In the genomic region with DNA sequence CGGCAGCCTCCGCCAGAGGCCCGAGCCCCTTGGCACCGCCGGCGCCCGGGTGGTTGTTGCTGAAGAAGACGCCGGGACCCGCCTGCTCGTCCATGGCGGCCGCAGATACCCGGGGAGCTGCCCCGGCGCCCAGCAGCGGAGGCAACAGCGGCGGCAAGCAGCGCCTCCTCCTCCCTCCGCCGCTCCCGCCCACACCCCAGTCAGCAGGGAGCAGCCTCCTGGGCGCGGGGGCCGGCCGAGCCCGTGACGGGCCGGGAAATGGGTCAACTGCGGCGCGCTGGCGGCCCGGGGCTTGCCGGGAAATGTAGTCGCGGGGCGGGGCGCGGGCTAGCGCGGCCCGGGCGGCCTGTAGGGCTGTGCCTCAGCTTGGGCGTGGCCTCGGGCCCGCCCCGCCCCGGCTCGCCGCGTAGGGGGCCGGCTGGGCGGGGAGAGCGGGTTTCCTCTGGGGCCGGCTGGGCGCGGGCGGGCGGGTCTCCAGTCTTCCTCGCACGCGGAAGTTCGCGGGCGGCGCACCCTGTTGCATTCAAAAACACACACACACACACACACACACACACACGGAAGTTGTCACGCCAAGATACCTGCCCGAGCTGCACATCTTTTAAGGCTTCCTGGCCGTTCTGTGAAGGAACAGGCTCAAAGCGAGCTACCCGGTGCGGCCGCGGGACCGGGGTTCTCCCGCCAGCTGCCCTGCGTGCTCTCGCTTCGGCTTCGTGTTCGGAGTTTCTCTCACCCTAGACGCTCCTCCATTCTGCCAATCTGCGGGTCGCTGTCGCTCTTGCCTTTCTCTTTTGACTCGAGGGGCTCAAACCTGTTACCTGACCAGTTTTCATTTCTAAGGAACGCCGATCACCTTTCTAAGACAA, we compare ENCODE assay signal across 1 cellular context.
A peak's percentile ranks its signal among the peaks of the same experiment; 100 is the strongest.
TF ChIP-seq lines count a peak whose summit lies in the region.

A gene with protein sequence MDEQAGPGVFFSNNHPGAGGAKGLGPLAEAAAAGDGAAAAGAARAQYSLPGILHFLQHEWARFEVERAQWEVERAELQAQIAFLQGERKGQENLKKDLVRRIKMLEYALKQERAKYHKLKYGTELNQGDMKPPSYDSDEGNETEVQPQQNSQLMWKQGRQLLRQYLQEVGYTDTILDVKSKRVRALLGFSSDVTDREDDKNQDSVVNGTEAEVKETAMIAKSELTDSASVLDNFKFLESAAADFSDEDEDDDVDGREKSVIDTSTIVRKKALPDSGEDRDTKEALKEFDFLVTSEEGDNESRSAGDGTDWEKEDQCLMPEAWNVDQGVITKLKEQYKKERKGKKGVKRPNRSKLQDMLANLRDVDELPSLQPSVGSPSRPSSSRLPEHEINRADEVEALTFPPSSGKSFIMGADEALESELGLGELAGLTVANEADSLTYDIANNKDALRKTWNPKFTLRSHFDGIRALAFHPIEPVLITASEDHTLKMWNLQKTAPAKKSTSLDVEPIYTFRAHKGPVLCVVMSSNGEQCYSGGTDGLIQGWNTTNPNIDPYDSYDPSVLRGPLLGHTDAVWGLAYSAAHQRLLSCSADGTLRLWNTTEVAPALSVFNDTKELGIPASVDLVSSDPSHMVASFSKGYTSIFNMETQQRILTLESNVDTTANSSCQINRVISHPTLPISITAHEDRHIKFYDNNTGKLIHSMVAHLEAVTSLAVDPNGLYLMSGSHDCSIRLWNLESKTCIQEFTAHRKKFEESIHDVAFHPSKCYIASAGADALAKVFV (minus strand): TSS at position 167 of the 866 bp plus-strand sequence. CDS start 73 bp downstream, at position 94.

TF ChIP-seq in K562, 482 proteins besides CTCF, POLR2A, EP300 and RAD21 (continued from another document and continues in another):
- TF ChIP-seq, protein P1, sequence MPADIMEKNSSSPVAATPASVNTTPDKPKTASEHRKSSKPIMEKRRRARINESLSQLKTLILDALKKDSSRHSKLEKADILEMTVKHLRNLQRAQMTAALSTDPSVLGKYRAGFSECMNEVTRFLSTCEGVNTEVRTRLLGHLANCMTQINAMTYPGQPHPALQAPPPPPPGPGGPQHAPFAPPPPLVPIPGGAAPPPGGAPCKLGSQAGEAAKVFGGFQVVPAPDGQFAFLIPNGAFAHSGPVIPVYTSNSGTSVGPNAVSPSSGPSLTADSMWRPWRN (IDR thresholded peaks at IDR 0.05; ENCODE audit: low read depth) = no peak
- TF ChIP-seq KDM5B (IDR thresholded peaks at IDR 0.05; ENCODE audit: insufficient replicate concordance, low read depth, low read length) = peak; percentile 83
- TF ChIP-seq MEF2D (tag; conservative IDR thresholded peaks at IDR 0.05; ENCODE audit: low read depth) = no peak
- no peak for TF ChIP-seq PHF21A (IDR thresholded peaks at IDR 0.05; ENCODE audit: borderline replicate concordance, low read depth)
- TF ChIP-seq, protein P2, sequence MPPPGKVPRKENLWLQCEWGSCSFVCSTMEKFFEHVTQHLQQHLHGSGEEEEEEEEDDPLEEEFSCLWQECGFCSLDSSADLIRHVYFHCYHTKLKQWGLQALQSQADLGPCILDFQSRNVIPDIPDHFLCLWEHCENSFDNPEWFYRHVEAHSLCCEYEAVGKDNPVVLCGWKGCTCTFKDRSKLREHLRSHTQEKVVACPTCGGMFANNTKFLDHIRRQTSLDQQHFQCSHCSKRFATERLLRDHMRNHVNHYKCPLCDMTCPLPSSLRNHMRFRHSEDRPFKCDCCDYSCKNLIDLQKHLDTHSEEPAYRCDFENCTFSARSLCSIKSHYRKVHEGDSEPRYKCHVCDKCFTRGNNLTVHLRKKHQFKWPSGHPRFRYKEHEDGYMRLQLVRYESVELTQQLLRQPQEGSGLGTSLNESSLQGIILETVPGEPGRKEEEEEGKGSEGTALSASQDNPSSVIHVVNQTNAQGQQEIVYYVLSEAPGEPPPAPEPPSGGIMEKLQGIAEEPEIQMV (tag; conservative IDR thresholded peaks at IDR 0.05; ENCODE audit: low read depth) = no peak
- TF ChIP-seq MCM2 (IDR thresholded peaks at IDR 0.05; ENCODE audit: low read depth) = no peak
- TF ChIP-seq, protein P3, sequence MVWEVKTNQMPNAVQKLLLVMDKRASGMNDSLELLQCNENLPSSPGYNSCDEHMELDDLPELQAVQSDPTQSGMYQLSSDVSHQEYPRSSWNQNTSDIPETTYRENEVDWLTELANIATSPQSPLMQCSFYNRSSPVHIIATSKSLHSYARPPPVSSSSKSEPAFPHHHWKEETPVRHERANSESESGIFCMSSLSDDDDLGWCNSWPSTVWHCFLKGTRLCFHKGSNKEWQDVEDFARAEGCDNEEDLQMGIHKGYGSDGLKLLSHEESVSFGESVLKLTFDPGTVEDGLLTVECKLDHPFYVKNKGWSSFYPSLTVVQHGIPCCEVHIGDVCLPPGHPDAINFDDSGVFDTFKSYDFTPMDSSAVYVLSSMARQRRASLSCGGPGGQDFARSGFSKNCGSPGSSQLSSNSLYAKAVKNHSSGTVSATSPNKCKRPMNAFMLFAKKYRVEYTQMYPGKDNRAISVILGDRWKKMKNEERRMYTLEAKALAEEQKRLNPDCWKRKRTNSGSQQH (CRISPR knock-in tag; IDR thresholded peaks at IDR 0.05) = peak; percentile 81; the same call in 1 of the 2 replicates
- 0 out of 2 replicates have a peak, but pooled peaks have one; percentile 31 for TF ChIP-seq NR2F6 (CRISPR knock-in tag; IDR thresholded peaks at IDR 0.05)
- no peak for TF ChIP-seq FOXA1 (IDR thresholded peaks at IDR 0.05; ENCODE audit: borderline replicate concordance)
- TF ChIP-seq ZNF212 (CRISPR knock-in tag; IDR thresholded peaks at IDR 0.05) = no peak
- no peak for TF ChIP-seq NELFE (IDR thresholded peaks at IDR 0.05; ENCODE audit: insufficient read depth, insufficient read length)
- no peak for TF ChIP-seq EZH2 (IDR thresholded peaks at IDR 0.05; ENCODE audit: borderline replicate concordance, low read depth, low read length)
- TF ChIP-seq MCM5 (IDR thresholded peaks at IDR 0.05; ENCODE audit: low read depth) = no peak
- no peak for TF ChIP-seq DDX20 (tag; IDR thresholded peaks at IDR 0.05; ENCODE audit: low read depth)
- TF ChIP-seq GATAD2B (IDR thresholded peaks at IDR 0.05; ENCODE audit: borderline replicate concordance) = peak; percentile 49; the same call in 1 of the 2 replicates
- TF ChIP-seq NBN (IDR thresholded peaks at IDR 0.05; ENCODE audit: low read depth) = peak; percentile 91
- 0 out of 2 replicates have a peak, but pooled peaks have one; percentile 64 for TF ChIP-seq ZSCAN29 (IDR thresholded peaks at IDR 0.05)
- TF ChIP-seq, protein P4, sequence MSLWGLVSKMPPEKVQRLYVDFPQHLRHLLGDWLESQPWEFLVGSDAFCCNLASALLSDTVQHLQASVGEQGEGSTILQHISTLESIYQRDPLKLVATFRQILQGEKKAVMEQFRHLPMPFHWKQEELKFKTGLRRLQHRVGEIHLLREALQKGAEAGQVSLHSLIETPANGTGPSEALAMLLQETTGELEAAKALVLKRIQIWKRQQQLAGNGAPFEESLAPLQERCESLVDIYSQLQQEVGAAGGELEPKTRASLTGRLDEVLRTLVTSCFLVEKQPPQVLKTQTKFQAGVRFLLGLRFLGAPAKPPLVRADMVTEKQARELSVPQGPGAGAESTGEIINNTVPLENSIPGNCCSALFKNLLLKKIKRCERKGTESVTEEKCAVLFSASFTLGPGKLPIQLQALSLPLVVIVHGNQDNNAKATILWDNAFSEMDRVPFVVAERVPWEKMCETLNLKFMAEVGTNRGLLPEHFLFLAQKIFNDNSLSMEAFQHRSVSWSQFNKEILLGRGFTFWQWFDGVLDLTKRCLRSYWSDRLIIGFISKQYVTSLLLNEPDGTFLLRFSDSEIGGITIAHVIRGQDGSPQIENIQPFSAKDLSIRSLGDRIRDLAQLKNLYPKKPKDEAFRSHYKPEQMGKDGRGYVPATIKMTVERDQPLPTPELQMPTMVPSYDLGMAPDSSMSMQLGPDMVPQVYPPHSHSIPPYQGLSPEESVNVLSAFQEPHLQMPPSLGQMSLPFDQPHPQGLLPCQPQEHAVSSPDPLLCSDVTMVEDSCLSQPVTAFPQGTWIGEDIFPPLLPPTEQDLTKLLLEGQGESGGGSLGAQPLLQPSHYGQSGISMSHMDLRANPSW (CRISPR knock-in tag; IDR thresholded peaks at IDR 0.05) = no peak
- TF ChIP-seq ZNF583 (CRISPR knock-in tag; IDR thresholded peaks at IDR 0.05) = no peak
- TF ChIP-seq SMC3 (conservative IDR thresholded peaks at IDR 0.05; ENCODE audit: insufficient read depth, low read depth, low read length) = no peak
- TF ChIP-seq, protein P5, sequence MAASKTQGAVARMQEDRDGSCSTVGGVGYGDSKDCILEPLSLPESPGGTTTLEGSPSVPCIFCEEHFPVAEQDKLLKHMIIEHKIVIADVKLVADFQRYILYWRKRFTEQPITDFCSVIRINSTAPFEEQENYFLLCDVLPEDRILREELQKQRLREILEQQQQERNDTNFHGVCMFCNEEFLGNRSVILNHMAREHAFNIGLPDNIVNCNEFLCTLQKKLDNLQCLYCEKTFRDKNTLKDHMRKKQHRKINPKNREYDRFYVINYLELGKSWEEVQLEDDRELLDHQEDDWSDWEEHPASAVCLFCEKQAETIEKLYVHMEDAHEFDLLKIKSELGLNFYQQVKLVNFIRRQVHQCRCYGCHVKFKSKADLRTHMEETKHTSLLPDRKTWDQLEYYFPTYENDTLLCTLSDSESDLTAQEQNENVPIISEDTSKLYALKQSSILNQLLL (CRISPR knock-in tag; IDR thresholded peaks at IDR 0.05; ENCODE audit: borderline replicate concordance) = no peak
- peak; percentile 65 for TF ChIP-seq RBM25 (IDR thresholded peaks at IDR 0.05; ENCODE audit: low read depth, low read length, severe bottlenecking)
- TF ChIP-seq CHCHD3 (CRISPR knock-in tag; IDR thresholded peaks at IDR 0.05) = no peak
- TF ChIP-seq, protein P6, sequence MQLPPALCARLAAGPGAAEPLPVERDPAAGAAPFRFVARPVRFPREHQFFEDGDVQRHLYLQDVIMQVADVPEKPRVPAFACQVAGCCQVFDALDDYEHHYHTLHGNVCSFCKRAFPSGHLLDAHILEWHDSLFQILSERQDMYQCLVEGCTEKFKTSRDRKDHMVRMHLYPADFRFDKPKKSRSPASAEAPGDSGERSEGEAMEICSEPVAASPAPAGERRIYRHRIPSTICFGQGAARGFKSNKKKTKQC (CRISPR knock-in tag; IDR thresholded peaks at IDR 0.05) = peak; percentile 78; the same call in 1 of the 2 replicates
- peak; percentile 78; the same call in 1 of the 2 replicates for TF ChIP-seq OTX1 (CRISPR knock-in tag; IDR thresholded peaks at IDR 0.05)
- no peak for TF ChIP-seq ZNF76 (CRISPR knock-in tag; IDR thresholded peaks at IDR 0.05; ENCODE audit: borderline replicate concordance)
- TF ChIP-seq, protein P7, sequence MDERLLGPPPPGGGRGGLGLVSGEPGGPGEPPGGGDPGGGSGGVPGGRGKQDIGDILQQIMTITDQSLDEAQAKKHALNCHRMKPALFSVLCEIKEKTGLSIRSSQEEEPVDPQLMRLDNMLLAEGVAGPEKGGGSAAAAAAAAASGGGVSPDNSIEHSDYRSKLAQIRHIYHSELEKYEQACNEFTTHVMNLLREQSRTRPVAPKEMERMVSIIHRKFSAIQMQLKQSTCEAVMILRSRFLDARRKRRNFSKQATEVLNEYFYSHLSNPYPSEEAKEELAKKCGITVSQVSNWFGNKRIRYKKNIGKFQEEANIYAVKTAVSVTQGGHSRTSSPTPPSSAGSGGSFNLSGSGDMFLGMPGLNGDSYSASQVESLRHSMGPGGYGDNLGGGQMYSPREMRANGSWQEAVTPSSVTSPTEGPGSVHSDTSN (CRISPR knock-in tag; IDR thresholded peaks at IDR 0.05; ENCODE audit: low read depth) = no peak
- TF ChIP-seq, protein P7 (tag; conservative IDR thresholded peaks at IDR 0.05; ENCODE audit: low read depth) = 0 out of 2 replicates have a peak, but pooled peaks have one; percentile 13
- TF ChIP-seq PTTG1 (tag; IDR thresholded peaks at IDR 0.05; ENCODE audit: low read depth) = no peak
- TF ChIP-seq, protein P8, sequence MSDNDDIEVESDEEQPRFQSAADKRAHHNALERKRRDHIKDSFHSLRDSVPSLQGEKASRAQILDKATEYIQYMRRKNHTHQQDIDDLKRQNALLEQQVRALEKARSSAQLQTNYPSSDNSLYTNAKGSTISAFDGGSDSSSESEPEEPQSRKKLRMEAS (CRISPR knock-in tag; IDR thresholded peaks at IDR 0.05) = peak; percentile 90
- TF ChIP-seq ZNF408 (CRISPR knock-in tag; IDR thresholded peaks at IDR 0.05; ENCODE audit: low read depth) = no peak
- TF ChIP-seq MYNN (IDR thresholded peaks at IDR 0.05) = 0 out of 2 replicates have a peak, but pooled peaks have one; percentile 45
- TF ChIP-seq MYNN (CRISPR knock-in tag; IDR thresholded peaks at IDR 0.05) = no peak
- TF ChIP-seq HDAC1 (IDR thresholded peaks at IDR 0.05) = peak in 1 of 2 experiments; percentile 83; a peak in 2 of 4 replicates
- no peak for TF ChIP-seq ZNF444 (CRISPR knock-in tag; IDR thresholded peaks at IDR 0.05)
- no peak for TF ChIP-seq ZNF197 (CRISPR knock-in tag; IDR thresholded peaks at IDR 0.05; ENCODE audit: low read depth)
- peak; percentile 54 for TF ChIP-seq BCOR (IDR thresholded peaks at IDR 0.05)
- TF ChIP-seq ZNF717 (CRISPR knock-in tag; IDR thresholded peaks at IDR 0.05) = no peak
- TF ChIP-seq ZNF764 (CRISPR knock-in tag; IDR thresholded peaks at IDR 0.05; ENCODE audit: low read depth) = no peak
- no peak for TF ChIP-seq ZNF384 (IDR thresholded peaks at IDR 0.05; ENCODE audit: low read depth, low read length)
- TF ChIP-seq, protein P9, sequence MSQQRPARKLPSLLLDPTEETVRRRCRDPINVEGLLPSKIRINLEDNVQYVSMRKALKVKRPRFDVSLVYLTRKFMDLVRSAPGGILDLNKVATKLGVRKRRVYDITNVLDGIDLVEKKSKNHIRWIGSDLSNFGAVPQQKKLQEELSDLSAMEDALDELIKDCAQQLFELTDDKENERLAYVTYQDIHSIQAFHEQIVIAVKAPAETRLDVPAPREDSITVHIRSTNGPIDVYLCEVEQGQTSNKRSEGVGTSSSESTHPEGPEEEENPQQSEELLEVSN (IDR thresholded peaks at IDR 0.05; ENCODE audit: borderline replicate concordance in 1 of 2, extremely low read depth in 1 of 2, insufficient read depth in 1 of 2, insufficient read length in 1 of 2, low read depth in 1 of 2, low read length in 1 of 2, poor library complexity in 1 of 2, severe bottlenecking in 1 of 2) = peak; percentile 93 to 96
- TF ChIP-seq NFIC (IDR thresholded peaks at IDR 0.05) = peak; percentile 39
- TF ChIP-seq, protein P10, sequence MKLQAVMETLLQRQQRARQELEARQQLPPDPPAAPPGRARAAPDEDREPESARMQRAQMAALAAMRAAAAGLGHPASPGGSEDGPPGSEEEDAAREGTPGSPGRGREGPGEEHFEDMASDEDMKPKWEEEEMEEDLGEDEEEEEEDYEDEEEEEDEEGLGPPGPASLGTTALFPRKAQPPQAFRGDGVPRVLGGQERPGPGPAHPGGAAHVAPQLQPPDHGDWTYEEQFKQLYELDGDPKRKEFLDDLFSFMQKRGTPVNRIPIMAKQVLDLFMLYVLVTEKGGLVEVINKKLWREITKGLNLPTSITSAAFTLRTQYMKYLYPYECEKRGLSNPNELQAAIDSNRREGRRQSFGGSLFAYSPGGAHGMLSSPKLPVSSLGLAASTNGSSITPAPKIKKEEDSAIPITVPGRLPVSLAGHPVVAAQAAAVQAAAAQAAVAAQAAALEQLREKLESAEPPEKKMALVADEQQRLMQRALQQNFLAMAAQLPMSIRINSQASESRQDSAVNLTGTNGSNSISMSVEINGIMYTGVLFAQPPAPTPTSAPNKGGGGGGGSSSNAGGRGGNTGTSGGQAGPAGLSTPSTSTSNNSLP (IDR thresholded peaks at IDR 0.05; ENCODE audit: borderline replicate concordance, low read depth, low read length) = no peak
- TF ChIP-seq NCOA1 (IDR thresholded peaks at IDR 0.05; ENCODE audit: low read depth) = 0 out of 2 replicates have a peak, but pooled peaks have one; percentile 34
